Comparison of ENCODE assay signal across 8 cellular contexts in genomic region chr5:143177263-143177994, GRCh38.
DNase-seq lines count a peak whose midpoint lies in the region; ATAC-seq and TF ChIP-seq lines count a peak whose summit lies in the region.

No MANE protein-coding gene starts in this region.

- no peaks in the 10 kb centered on the region for H3K9me3 ChIP-seq in BE2C

- TF ChIP-seq CTCF in AG09319 (IDR thresholded peaks at IDR 0.05; ENCODE audit: low read depth, low read length) (no peak), BE2C (IDR thresholded peaks at IDR 0.05; ENCODE audit: low read depth, low read length) (no peak)

- DNase-seq in AG09319 (ENCODE audit: extremely low read depth, low read depth) (peak; percentile 72), NCI-H128 (lab: John Stamatoyannopoulos, UW; ENCODE audit: unreplicated experiment) (peak; percentile 79), amniotic stem cell (lab: John Stamatoyannopoulos, UW) (peak; percentile 94), iris pigment epithelial cell (ENCODE audit: low read depth) (peak; percentile 83), BE2C (no peak)

- H3K36me3 ChIP-seq in BE2C: no peaks in the 10 kb centered on the region

- H3K4me1 ChIP-seq in BE2C: no peaks in the 10 kb centered on the region

- H3K27me3 ChIP-seq in BE2C: no peaks in the 10 kb centered on the region

- ATAC-seq in HG03460 (IDR thresholded peaks at IDR 0.05; ENCODE audit: unreplicated experiment) (no peak), HG02870 (IDR thresholded peaks at IDR 0.05; ENCODE audit: unreplicated experiment) (no peak), HG03135 (IDR thresholded peaks at IDR 0.05; ENCODE audit: unreplicated experiment) (no peak)

- no peak overlapping the region for H3K4me3 ChIP-seq in BE2C (ENCODE audit: low read depth, low read length)
